ENCODE assay signal across 29 cellular contexts in the genomic region with DNA sequence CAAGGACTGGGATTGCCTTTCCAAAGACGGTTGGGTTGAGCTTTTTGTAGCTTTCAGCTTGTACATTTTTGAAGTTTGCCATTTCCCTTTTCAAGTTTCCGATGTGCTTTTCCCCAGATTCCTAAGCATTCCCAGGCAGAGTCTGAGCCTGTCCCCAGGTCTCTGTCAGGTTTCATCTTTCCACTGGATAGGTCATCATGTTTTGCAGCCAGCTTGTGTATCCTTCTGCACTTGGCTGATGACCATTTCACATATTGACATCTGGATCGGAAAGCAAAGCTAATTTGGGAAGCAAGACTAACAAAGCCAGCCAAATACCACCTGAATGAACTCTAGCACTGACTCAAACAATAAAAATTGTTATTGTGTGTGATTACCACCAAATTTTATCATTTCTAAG.
"Had no signal": no experiment of that assay in that cellular context is flagged by ENCODE, and none has a peak within 500 bp of the region (broad histone marks: within the 10 kb centered on the region; RNA-seq: fewer than 3 reads in every experiment).

No MANE protein-coding gene starts in this region.

- H3K4me1 ChIP-seq: Peyer's patch, SJCRH30 had no signal

- H3K27me3 Mint-ChIP-seq: T-cell had no signal

- H3K4me1 Mint-ChIP-seq: T-cell had no signal

- ATAC-seq: Right ventricle myocardium inferior, SK-N-SH treated with all-trans-retinoic acid at 6 μM for 48 hours, T-cell had no signal

- H3K27ac ChIP-seq: Peyer's patch, SJCRH30, SK-N-MC had no signal

- H3K9me3 Mint-ChIP-seq: T-cell had no signal

- H3K36me3 ChIP-seq: MG63, Peyer's patch, SJCRH30 had no signal

- H3K36me3 Mint-ChIP-seq: T-cell had no signal

- H3K4me3 Mint-ChIP-seq: T-cell had no signal

- H3K27ac Mint-ChIP-seq: T-cell had no signal

- DNase-seq: NCI-H1048, NCI-H1092 treated with DMSO at 0.1 percent for 48 hours, NCI-H1105 treated with DMSO at 0.1 percent for 48 hours, NCI-H1417, NCI-H1436, NCI-H146, NCI-H1694, NCI-H187, NCI-H1930, NCI-H2081 treated with DMSO at 0.1 percent for 48 hours, NCI-H2107, NCI-H2171, NCI-H2227 treated with DMSO at 0.1 percent for 48 hours, NCI-H345, NCI-H510A, NCI-H524, NCI-H526, NCI-H69, NCI-H748 treated with DMSO at 0.1 percent for 48 hours, Peyer's patch, RPMI8226, SHP77, SIG-M5, T-cell had no signal

- H3K4me3 ChIP-seq: MG63, Peyer's patch, SJCRH30, SK-N-MC had no signal

- H3K9me3 ChIP-seq: MG63, Peyer's patch, SJCRH30 had no signal

- H3K27me3 ChIP-seq: MG63, Peyer's patch, SJCRH30 had no signal
